Comparison of ENCODE assay signal across 10 cellular contexts in the genomic region with DNA sequence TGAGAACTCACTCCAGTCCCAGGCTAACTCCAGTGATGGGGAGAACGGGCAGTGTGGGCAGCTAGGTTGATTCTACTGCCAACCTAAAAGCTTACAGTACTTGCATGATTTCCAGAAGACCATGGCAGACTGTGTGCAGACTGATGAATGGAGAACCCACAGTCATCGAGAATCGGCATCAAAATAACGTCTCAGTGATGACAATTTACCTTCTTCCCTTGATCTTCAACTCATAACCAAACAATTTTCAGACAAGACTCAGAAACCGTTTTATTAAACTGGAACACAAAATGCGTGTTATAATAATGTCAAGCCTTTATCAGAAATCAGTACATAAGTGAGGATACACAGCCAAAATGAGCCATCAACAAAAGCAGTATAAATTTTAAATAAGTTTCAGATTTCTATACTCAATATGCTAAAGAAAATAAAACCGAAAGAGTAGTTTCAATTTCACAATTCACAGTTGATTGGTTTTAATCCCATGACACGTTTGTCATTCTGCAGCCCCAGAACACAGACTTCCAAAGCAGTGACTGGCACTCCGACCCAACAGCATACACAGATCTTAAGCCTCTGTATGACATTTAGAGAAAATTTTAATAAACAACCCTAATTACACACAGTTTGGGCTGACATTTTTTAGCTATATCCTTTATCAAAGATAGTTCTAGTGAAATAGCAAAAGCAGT.
DNase-seq lines count a peak whose midpoint lies in the region; ATAC-seq and FAIRE-seq lines count a peak whose summit lies in the region.
"Had no signal": no experiment of that assay in that cellular context is flagged by ENCODE, and none has a peak within 500 bp of the region (broad histone marks: within the 10 kb centered on the region; RNA-seq: fewer than 3 reads in every experiment).

No MANE protein-coding gene starts in this region.

- H3K36me3 Mint-ChIP-seq in stimulated activated naive B cell treated with anti-CD40 and anti-IgM and Interleukin-4, amounts not matched to agents 10 μg/mL and 1 μg/mL and 100 μg/mL, for 72 hours, result peaks cover 19 to 29% of the 10 kb centered on the region in 2 donors

- DNase-seq in stimulated activated naive CD4-positive, alpha-beta T cell treated with Interleukin-2 at 50 U/mL for 16 hours (lab: John Stamatoyannopoulos, UW), result peak; percentile 2
- no peak for DNase-seq in stimulated activated naive CD4-positive, alpha-beta T cell (lab: John Stamatoyannopoulos, UW)
- DNase-seq in MV-4-11 (lab: John Stamatoyannopoulos, UW) (peak; percentile 29), NCI-H2107 (lab: John Stamatoyannopoulos, UW) (no peak), HTR-8/SVneo (ENCODE audit: insufficient read length, low spot score) (no peak)
- DNase-seq in stimulated activated naive B cell treated with anti-CD40 and anti-IgM and Interleukin-4, amounts not matched to agents 10 μg/mL and 1 μg/mL and 100 μg/mL, for 72 hours, result no peak
- DNase-seq in stimulated activated CD4-positive, alpha-beta T cell treated with anti-CD3 and anti-CD28 coated beads, Interleukin-2, amount 100 ng/mL, for 24 hours, result no peak
- DNase-seq: COR-L47, foreskin fibroblast had no signal

- H3K4me3 Mint-ChIP-seq in stimulated activated naive B cell treated with anti-CD40 and anti-IgM and Interleukin-4, amounts not matched to agents 10 μg/mL and 1 μg/mL and 100 μg/mL, for 72 hours, result peak overlapping the region; percentile 21 to 31

- FAIRE-seq in HTR-8/SVneo (lab: Jason Lieb, UNC), result no peak

- ATAC-seq in HG02763 (IDR thresholded peaks at IDR 0.05; ENCODE audit: unreplicated experiment), result peak; percentile 66
- ATAC-seq in stimulated activated naive B cell treated with anti-CD40 and anti-IgM and Interleukin-4, amounts not matched to agents 10 μg/mL and 1 μg/mL and 100 μg/mL, for 72 hours (replicated peaks), result peak; percentile 60 to 62

- peak overlapping the region; percentile 56 for H3K27ac Mint-ChIP-seq in stimulated activated naive B cell treated with anti-CD40 and anti-IgM and Interleukin-4, amounts not matched to agents 10 μg/mL and 1 μg/mL and 100 μg/mL, for 72 hours

- no peaks in the 10 kb centered on the region for H3K27me3 Mint-ChIP-seq in stimulated activated naive B cell treated with anti-CD40 and anti-IgM and Interleukin-4, amounts not matched to agents 10 μg/mL and 1 μg/mL and 100 μg/mL, for 72 hours

- peaks cover 29 to 62% of the 10 kb centered on the region in 2 donors for H3K4me1 Mint-ChIP-seq in stimulated activated naive B cell treated with anti-CD40 and anti-IgM and Interleukin-4, amounts not matched to agents 10 μg/mL and 1 μg/mL and 100 μg/mL, for 72 hours

- no peaks in the 10 kb centered on the region for H3K9me3 Mint-ChIP-seq in stimulated activated naive B cell treated with anti-CD40 and anti-IgM and Interleukin-4, amounts not matched to agents 10 μg/mL and 1 μg/mL and 100 μg/mL, for 72 hours

Comparison
In these comparisons a context has a peak if more than half of its experiments do, and no peak if none do; other contexts are left out.
1. DNase-seq: peak in stimulated activated naive CD4-positive, alpha-beta T cell treated with Interleukin-2 at 50 U/mL for 16 hours (single experiment) and MV-4-11 (single experiment); none in stimulated activated naive CD4-positive, alpha-beta T cell (0 of 6), stimulated activated naive B cell treated with anti-CD40 and anti-IgM and Interleukin-4, amounts not matched to agents 10 μg/mL and 1 μg/mL and 100 μg/mL, for 72 hours (single experiment), NCI-H2107 (single experiment), HTR-8/SVneo (single experiment) and stimulated activated CD4-positive, alpha-beta T cell treated with anti-CD3 and anti-CD28 coated beads, Interleukin-2, amount 100 ng/mL, for 24 hours (0 of 2).